8 cellular contexts compared by ENCODE assay signal in genomic region chr7:127253289-127254162, GRCh38. TPM values are rescaled to one million over a fixed set of nuclear protein-coding genes. Genes with fewer than 3 reads are reported as not detected.
DNase-seq lines count a peak whose midpoint lies in the region; ATAC-seq, FAIRE-seq and TF ChIP-seq lines count a peak whose summit lies in the region.

No MANE protein-coding gene starts in this region.

- TF ChIP-seq CTCF in GM12872 (IDR thresholded peaks at IDR 0.05; ENCODE audit: insufficient read depth, low read depth, low read length) (peak; percentile 80), GM12878 (IDR thresholded peaks at IDR 0.05 in 2 of 3, conservative IDR thresholded peaks at IDR 0.05 in 1 of 3; ENCODE audit: control insufficient read depth in 2 of 3, extremely low read depth in 1 of 3, insufficient read depth in 1 of 3, low read depth in 3 of 3, low read length in 3 of 3) (peak; percentile 77 to 97 (median 87)), retinal pigment epithelial cell (conservative IDR thresholded peaks at IDR 0.05; ENCODE audit: low read depth, low read length) (peak; percentile 79)

- no peak for TF ChIP-seq EP300 in GM12878 (IDR thresholded peaks at IDR 0.05; ENCODE audit: borderline replicate concordance in 1 of 2, control insufficient read depth in 1 of 2, low read depth in 2 of 2, low read length in 2 of 2)

- peak overlapping the region; percentile 78 for H2AFZ ChIP-seq in GM12878 (ENCODE audit: control insufficient read depth, low read depth, low read length)

- TF ChIP-seq RAD21 in GM12878 (IDR thresholded peaks at IDR 0.05; ENCODE audit: insufficient read depth, low read depth, low read length), result peak; percentile 71

- peaks cover 10% of the 10 kb centered on the region for H3K4me1 ChIP-seq in GM12878 (ENCODE audit: control insufficient read depth, insufficient read depth, low read length)

- peak overlapping the region; percentile 84 to 85 (median 84) for H3K4me3 Mint-ChIP-seq in T-cell

- POLR2A ChIA-PET in HEK293T (lab: Yijun Ruan, JAX), result no interaction called here
- POLR2A ChIA-PET in T-cell (lab: Charles Lee), result interaction anchor here in 1 of 2 donors (0.6 kb wide), 1 partner anchor 12 kb away, joined by 3 read pairs; no protein-coding TSS in a partner anchor
- POLR2A ChIA-PET in GM12878 (lab: Charles Lee), result interaction anchor here (0.5 kb wide), 1 partner anchor 31 kb away, joined by 4 read pairs; no protein-coding TSS in a partner anchor

- SMC1A ChIA-PET in GM12878 (lab: Charles Lee; ENCODE audit: uncharacterized antibody, unreplicated experiment), result interaction anchor here (0.7 to 1.4 kb wide), 2 partner anchors 449 to 450 kb away, joined by 3 read pairs; no protein-coding TSS in a partner anchor

- H3K9ac ChIP-seq in GM12878 (ENCODE audit: control insufficient read depth, insufficient read depth, low read length), result no peak overlapping the region

- H3K27me3 ChIP-seq in GM12878 (replicated peaks in 1 of 2; ENCODE audit: control insufficient read depth in 2 of 2, insufficient read depth in 2 of 2, low read length in 1 of 2), result peaks cover 5 to 31% of the 10 kb centered on the region in 2 experiments

- peak; percentile 75 for DNase-seq in HEK293T (ENCODE audit: extremely low spot score)
- peak; percentile 4 for DNase-seq in MV-4-11 (lab: John Stamatoyannopoulos, UW)
- peak in 33 of 34 experiments; percentile 13 to 59 (median 39) for DNase-seq in T-cell
- DNase-seq in GM12878 (ENCODE audit: low read depth, low spot score), result no peak
- DNase-seq in hypothalamus (lab: John Stamatoyannopoulos, UW), result peak in 48 of 51 donors; percentile 6 to 79 (median 50)
- no peak for DNase-seq in retinal pigment epithelial cell (ENCODE audit: low read depth)
- no peak for DNase-seq in middle frontal gyrus (ENCODE audit: extremely low spot score, low spot score)

- H3K27ac ChIP-seq in GM12878 (ENCODE audit: control insufficient read depth, insufficient read depth), result no peak overlapping the region

- FAIRE-seq in GM12878 (lab: Jason Lieb, UNC), result no peak

- no peaks in the 10 kb centered on the region for H3K36me3 ChIP-seq in GM12878 (ENCODE audit: control insufficient read depth in 2 of 2, insufficient read depth in 2 of 2, low read length in 1 of 2)

- ATAC-seq in T-cell (replicated peaks in 1 of 4), result peak; percentile 76 to 83 (median 82)
- peak; percentile 94 for ATAC-seq in GM12878

- no peaks in the 10 kb centered on the region for H3K36me3 Mint-ChIP-seq in T-cell

- no TSS peak for BruUV-seq in GM12878 (replicated peaks; lab: Mats Ljungman, UMichigan)

- in situ Hi-C loops in GM12878 (cut with MboI), result no loop called here

- TF ChIP-seq POLR2A in GM12878 (IDR thresholded peaks at IDR 0.05; ENCODE audit: low read depth, low read length), result no peak

- H4K20me1 ChIP-seq in GM12878 (ENCODE audit: control insufficient read depth, insufficient read depth), result no peaks in the 10 kb centered on the region

- RAD21 ChIA-PET in GM12878 (lab: Charles Lee; ENCODE audit: unreplicated experiment), result interaction anchor here (1.0 to 2.6 kb wide), 2 partner anchors 146 to 450 kb away, joined by 5 to 19 read pairs; no protein-coding TSS in a partner anchor

- H3K4me1 Mint-ChIP-seq in T-cell, result peaks cover 28 to 31% (median 30%) of the 10 kb centered on the region in 3 donors

- H3K9me3 ChIP-seq in GM12878 (replicated peaks; ENCODE audit: control insufficient read depth, insufficient read depth, low read length), result no peaks in the 10 kb centered on the region

- intact Hi-C loops in GM12878 (cut with micrococcal nuclease; ENCODE audit: unreplicated experiment), result loop anchor here (1.0 to 2.0 kb wide), 2 partner anchors 147 to 450 kb away; no protein-coding TSS in a partner anchor

- no peak overlapping the region for H3K27ac Mint-ChIP-seq in T-cell

- no peaks in the 10 kb centered on the region for H3K79me2 ChIP-seq in GM12878 (ENCODE audit: control insufficient read depth, insufficient read depth, low read length)

- WGBS in GM12878 (ENCODE audit: insufficient coverage, insufficient replicate concordance, low lambda C conversion rate, missing lambda C conversion rate), result 1% methylated on average over 75 of the region's 84 CpGs

- CTCF ChIA-PET in HEK293T (lab: Yijun Ruan, JAX), result interaction anchor here (0.7 kb wide), 1 partner anchor 23 kb away, joined by 3 read pairs; no protein-coding TSS in a partner anchor
- CTCF ChIA-PET in T-cell (lab: Charles Lee), result interaction anchor here (0.6 to 1.5 kb wide), 6 partner anchors 8 to 450 kb away, joined by 3 to 4 read pairs (median 3); no protein-coding TSS in a partner anchor
- CTCF ChIA-PET in GM12878 (lab: Yijun Ruan, JAX), result interaction anchor here (1.1 to 2.3 kb wide), 9 partner anchors 8 to 146 kb away, joined by 3 to 10 read pairs (median 3); no protein-coding TSS in a partner anchor

- peak overlapping the region; percentile 76 for H3K4me3 ChIP-seq in GM12878
- peak overlapping the region; percentile 65 for H3K4me3 ChIP-seq in retinal pigment epithelial cell (ENCODE audit: low read length)

- peak overlapping the region; percentile 71 for H3K4me2 ChIP-seq in GM12878 (ENCODE audit: control insufficient read depth, insufficient read depth)

- peaks cover 65 to 68% of the 10 kb centered on the region in 2 donors for H3K27me3 Mint-ChIP-seq in T-cell

- no peaks in the 10 kb centered on the region for H3K9me3 Mint-ChIP-seq in T-cell

TF ChIP-seq in HEK293T, 16 proteins besides CTCF, POLR2A, EP300 and RAD21:
- TF ChIP-seq L3MBTL2 (conservative IDR thresholded peaks at IDR 0.05), result peak; percentile 69
- no peak for TF ChIP-seq ZNF384 (IDR thresholded peaks at IDR 0.05)

TF ChIP-seq in GM12878, 131 proteins besides CTCF, POLR2A, EP300 and RAD21 (continues in another document):
- TF ChIP-seq SMC3 (IDR thresholded peaks at IDR 0.05; ENCODE audit: borderline replicate concordance, low read length) (peak; percentile 30; the same call in 1 of the 2 replicates), YY1 (IDR thresholded peaks at IDR 0.05; ENCODE audit: low read depth, low read length) (peak; percentile 55; the same call in 1 of the 2 replicates), EZH2 (IDR thresholded peaks at IDR 0.05; ENCODE audit: borderline replicate concordance, control insufficient read depth, low read depth, low read length) (0 out of 2 replicates have a peak, but pooled peaks have one; percentile 62)
- TF ChIP-seq, protein P1, sequence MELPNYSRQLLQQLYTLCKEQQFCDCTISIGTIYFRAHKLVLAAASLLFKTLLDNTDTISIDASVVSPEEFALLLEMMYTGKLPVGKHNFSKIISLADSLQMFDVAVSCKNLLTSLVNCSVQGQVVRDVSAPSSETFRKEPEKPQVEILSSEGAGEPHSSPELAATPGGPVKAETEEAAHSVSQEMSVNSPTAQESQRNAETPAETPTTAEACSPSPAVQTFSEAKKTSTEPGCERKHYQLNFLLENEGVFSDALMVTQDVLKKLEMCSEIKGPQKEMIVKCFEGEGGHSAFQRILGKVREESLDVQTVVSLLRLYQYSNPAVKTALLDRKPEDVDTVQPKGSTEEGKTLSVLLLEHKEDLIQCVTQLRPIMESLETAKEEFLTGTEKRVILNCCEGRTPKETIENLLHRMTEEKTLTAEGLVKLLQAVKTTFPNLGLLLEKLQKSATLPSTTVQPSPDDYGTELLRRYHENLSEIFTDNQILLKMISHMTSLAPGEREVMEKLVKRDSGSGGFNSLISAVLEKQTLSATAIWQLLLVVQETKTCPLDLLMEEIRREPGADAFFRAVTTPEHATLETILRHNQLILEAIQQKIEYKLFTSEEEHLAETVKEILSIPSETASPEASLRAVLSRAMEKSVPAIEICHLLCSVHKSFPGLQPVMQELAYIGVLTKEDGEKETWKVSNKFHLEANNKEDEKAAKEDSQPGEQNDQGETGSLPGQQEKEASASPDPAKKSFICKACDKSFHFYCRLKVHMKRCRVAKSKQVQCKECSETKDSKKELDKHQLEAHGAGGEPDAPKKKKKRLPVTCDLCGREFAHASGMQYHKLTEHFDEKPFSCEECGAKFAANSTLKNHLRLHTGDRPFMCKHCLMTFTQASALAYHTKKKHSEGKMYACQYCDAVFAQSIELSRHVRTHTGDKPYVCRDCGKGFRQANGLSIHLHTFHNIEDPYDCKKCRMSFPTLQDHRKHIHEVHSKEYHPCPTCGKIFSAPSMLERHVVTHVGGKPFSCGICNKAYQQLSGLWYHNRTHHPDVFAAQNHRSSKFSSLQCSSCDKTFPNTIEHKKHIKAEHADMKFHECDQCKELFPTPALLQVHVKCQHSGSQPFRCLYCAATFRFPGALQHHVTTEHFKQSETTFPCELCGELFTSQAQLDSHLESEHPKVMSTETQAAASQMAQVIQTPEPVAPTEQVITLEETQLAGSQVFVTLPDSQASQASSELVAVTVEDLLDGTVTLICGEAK (IDR thresholded peaks at IDR 0.05; ENCODE audit: borderline replicate concordance), result no peak

RNA-seq across cellular contexts. Expression of gene GRM8, which starts 0.8 kb away (rescaled TPM):
- total RNA-seq in T-cell (not detected), GM12878 (2014; rRNA removed) (0.40 and 0.49 TPM in 2 replicates), GM12878 (2014; rRNA removed; fragmentation: Illumina TruSeq; extraction: Trizol) (0.55 and 0.72 TPM in 2 replicates), GM12878 (2021) (0.33 and 0.69 TPM in 2 replicates)
- total RNA-seq in GM12878 (2013; cell fraction: nucleolus; rRNA removed), result 5.2 and 5.5 TPM in 2 replicates
- 0.49 TPM for polyA plus RNA-seq in GM12878 (2011; ENCODE audit: low read depth)
- polyA plus RNA-seq in GM12878 (2011; rRNA removed) (7.1 and 9.0 TPM in 2 replicates), GM12878 (2014; fragmentation: Illumina TruSeq; extraction: Trizol) (0.59 and 1.2 TPM in 2 replicates), GM12878 (2014; fragmentation: Nextera tagmentation; extraction: Ambion mirVana) (under 1 TPM; 0.38 to 0.39 TPM), GM12878 (2014; rRNA removed) (0.36 and 0.50 TPM in 2 replicates), GM12878 (2016; fragmentation: Nextera tagmentation; extraction: Ambion mirVana) (not detected)
- polyA plus RNA-seq in GM12878 (2011; cell fraction: cytosol; rRNA removed), result 4.0 and 5.8 TPM in 2 replicates
- polyA plus RNA-seq in GM12878 (2011; cell fraction: nucleus; rRNA removed), result 3.6 and 4.8 TPM in 2 replicates
- 0.47 and 0.66 TPM in 2 replicates for polyA plus RNA-seq in GM12878 (2012)
- polyA minus RNA-seq in GM12878 (2011; rRNA and poly(A)+ RNA removed), result 16.2 and 16.9 TPM in 2 replicates
- polyA minus RNA-seq in GM12878 (2011; cell fraction: cytosol; rRNA and poly(A)+ RNA removed), result 2.1 and 2.5 TPM in 2 replicates
- polyA minus RNA-seq in GM12878 (2011; cell fraction: nucleus; rRNA and poly(A)+ RNA removed), result 17.3 and 18.7 TPM in 2 replicates

Comparison
In these comparisons a context has a peak if more than half of its experiments do, and no peak if none do; other contexts are left out.
1. DNase-seq: peak in HEK293T (single experiment), MV-4-11 (single experiment), T-cell (33 of 34) and hypothalamus (48 of 51); none in GM12878 (single experiment), retinal pigment epithelial cell (single experiment) and middle frontal gyrus (single experiment).
2. Peak in every context shown above with its lines, with median percentiles within 50 percentile points of each other: CTCF ChIP-seq.